Comparison of ENCODE assay signal across 9 cellular contexts in the genomic region with DNA sequence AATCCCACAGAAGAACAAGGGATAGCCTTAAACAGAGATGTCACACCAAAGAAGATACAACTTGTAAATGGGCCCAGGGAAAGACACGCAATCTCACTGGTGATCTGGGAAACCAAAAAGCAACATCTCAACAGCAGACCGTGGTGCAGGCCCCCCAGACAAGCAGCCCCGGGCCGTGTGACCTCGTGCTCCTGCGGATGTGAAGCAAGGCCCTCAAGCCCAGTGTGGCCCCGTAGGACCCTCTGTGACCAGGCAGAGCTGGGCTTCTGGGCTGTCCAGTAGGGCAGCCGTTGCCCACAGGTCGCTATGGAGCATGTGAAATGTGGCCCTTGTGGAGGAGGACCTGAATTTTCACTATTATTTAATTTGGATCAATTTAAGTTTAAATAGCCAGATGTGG. TPM values are rescaled to one million over a fixed set of nuclear protein-coding genes. Genes with fewer than 3 reads are reported as not detected.
"Had no signal": no experiment of that assay in that cellular context is flagged by ENCODE, and none has a peak within 500 bp of the region (broad histone marks: within the 10 kb centered on the region; RNA-seq: fewer than 3 reads in every experiment).

No MANE protein-coding gene starts in this region.

- H3K4me3 ChIP-seq: GM23248, K562 had no signal

- H2AFZ ChIP-seq: GM23248 had no signal

- DNase-seq: GM23248, GOT3, H9, HCEC 1CT, IMR-90 had no signal

- FAIRE-seq: HTR-8/SVneo had no signal

- H3K27ac ChIP-seq: GM23248 had no signal

- H3K27ac Mint-ChIP-seq: H9 had no signal

- H3K4me3 Mint-ChIP-seq: H9 had no signal

- H3K9ac ChIP-seq: GM23248 had no signal

RNA-seq across cellular contexts. Expression of gene TMEM52, which starts 34.9 kb away (rescaled TPM):
- total RNA-seq: GM23248 had no signal

RNA-seq across cellular contexts. Expression of gene CALML6, which starts 39.0 kb away (rescaled TPM):
- total RNA-seq: H4, HT-29, IMR-90, K562 had no signal
- polyA plus RNA-seq: GM23248 had no signal

RNA-seq across cellular contexts. Expression of gene CFAP74, which starts 49.6 kb away (rescaled TPM):
- total RNA-seq: GM23248, H4, HT-29, IMR-90 had no signal
- polyA plus RNA-seq: GM23248, IMR-90 had no signal
